In the genomic region with DNA sequence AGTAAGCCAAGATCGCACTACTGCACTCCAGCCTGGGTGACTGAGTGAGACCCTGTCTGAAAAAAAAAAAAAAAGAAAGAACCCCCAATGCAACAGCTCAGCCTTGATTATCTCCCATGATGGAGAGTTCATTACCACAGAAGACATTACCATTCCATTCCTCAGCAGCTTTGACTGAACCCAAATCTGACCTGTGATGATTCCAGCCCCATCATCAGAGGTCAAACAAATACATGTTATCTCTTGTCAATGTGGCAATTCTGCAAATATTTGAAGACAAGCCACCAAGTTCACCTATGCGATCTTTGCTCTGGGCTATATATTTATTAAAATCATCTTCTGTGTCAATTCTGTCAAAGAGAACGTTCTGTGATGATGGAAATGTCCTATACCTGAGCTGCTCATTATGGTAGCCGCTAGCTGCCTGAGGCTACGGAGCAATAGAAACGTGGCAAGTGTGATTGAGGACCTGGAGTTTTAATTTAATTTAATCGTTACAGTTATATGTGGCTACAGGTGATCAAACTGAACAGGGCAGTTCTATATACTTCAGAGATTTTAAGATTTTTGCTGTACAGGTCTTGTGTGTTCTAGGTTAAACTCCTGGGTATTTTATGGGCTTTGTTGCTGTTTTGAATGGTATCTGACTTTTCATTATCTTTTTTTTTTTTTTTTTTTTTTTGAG, we compare ENCODE assay signal across 32 cellular contexts. TPM values are rescaled to one million over a fixed set of nuclear protein-coding genes. Genes with fewer than 3 reads are reported as not detected.
"Had no signal": no experiment of that assay in that cellular context is flagged by ENCODE, and none has a peak within 500 bp of the region (broad histone marks: within the 10 kb centered on the region; RNA-seq: fewer than 3 reads in every experiment).

No MANE protein-coding gene starts in this region.

- ATAC-seq: esophagus mucosa, gastrocnemius medialis, heart right ventricle, left cardiac atrium, lower lobe of right lung, mucosa of descending colon had no signal

- FAIRE-seq: colon, endometrium, islet of Langerhans, keratinocyte had no signal

- H3K36me3 Mint-ChIP-seq: mesothelial cell of epicardium, naive B cell had no signal

- H3K27ac ChIP-seq: coronary artery, dorsolateral prefrontal cortex, epithelial cell of prostate, esophagus squamous epithelium, gastrocnemius medialis, heart right ventricle, left ventricle myocardium inferior, lower lobe of right lung had no signal

- H3K4me3 Mint-ChIP-seq: mesothelial cell of epicardium, naive B cell had no signal

- H3K4me1 ChIP-seq: esophagus squamous epithelium, gastrocnemius medialis, heart right ventricle, left ventricle myocardium inferior, lower lobe of right lung had no signal

- H3K9me3 Mint-ChIP-seq: mesothelial cell of epicardium had no signal

- H3K36me3 ChIP-seq: esophagus squamous epithelium, gastrocnemius medialis, heart right ventricle, left ventricle myocardium inferior, lower lobe of right lung had no signal

- H3K27ac Mint-ChIP-seq: mesothelial cell of epicardium had no signal

- H3K4me1 Mint-ChIP-seq: mesothelial cell of epicardium, naive B cell had no signal

- H3K4me3 ChIP-seq: coronary artery, dorsolateral prefrontal cortex, esophagus squamous epithelium, gastrocnemius medialis, heart right ventricle, left ventricle myocardium inferior, lower lobe of right lung, mucosa of descending colon had no signal

- DNase-seq: dermis blood vessel endothelial cell; dorsolateral prefrontal cortex; effector CD4-positive, alpha-beta T cell; effector memory CD4-positive, alpha-beta T cell; erythroblast; esophagus squamous epithelium; foreskin fibroblast; foreskin melanocyte; gastrocnemius medialis; glutamatergic neuron; head of caudate nucleus; heart right ventricle; hippocampal formation; left cardiac atrium; left ventricle myocardium inferior; mesenchymal stem cell; mucosa of descending colon; naive B cell had no signal

- H3K9me3 ChIP-seq: esophagus squamous epithelium, gastrocnemius medialis, heart right ventricle, left ventricle myocardium inferior, lower lobe of right lung, mucosa of descending colon had no signal

RNA-seq across cellular contexts. Expression of gene SEC14L4, which starts 7.9 kb away (rescaled TPM):
- total RNA-seq: esophagus mucosa, esophagus squamous epithelium, glomerular endothelial cell, left cardiac atrium, lung microvascular endothelial cell, mesenteric fat pad, mucosa of descending colon, myocyte had no signal
- polyA plus RNA-seq: heart right ventricle had no signal

RNA-seq across cellular contexts. Expression of gene SEC14L3, which starts 25.8 kb away (rescaled TPM):
- total RNA-seq: dermis blood vessel endothelial cell, esophagus mucosa, gastrocnemius medialis, glomerular endothelial cell, heart right ventricle, kidney epithelial cell, left cardiac atrium, left ventricle myocardium inferior, lung microvascular endothelial cell, mesenteric fat pad, mesothelial cell of epicardium, mucosa of descending colon, myocyte had no signal
- polyA plus RNA-seq: heart right ventricle, keratinocyte had no signal

RNA-seq across cellular contexts. Expression of gene SEC14L6, which starts 48.9 kb away (rescaled TPM):
- total RNA-seq: esophagus mucosa, gastrocnemius medialis, left ventricle myocardium inferior, lung microvascular endothelial cell, mesenteric fat pad, myocyte had no signal
- polyA plus RNA-seq: heart right ventricle, keratinocyte had no signal
